Comparison of ENCODE assay signal across 8 cellular contexts in the genomic region with DNA sequence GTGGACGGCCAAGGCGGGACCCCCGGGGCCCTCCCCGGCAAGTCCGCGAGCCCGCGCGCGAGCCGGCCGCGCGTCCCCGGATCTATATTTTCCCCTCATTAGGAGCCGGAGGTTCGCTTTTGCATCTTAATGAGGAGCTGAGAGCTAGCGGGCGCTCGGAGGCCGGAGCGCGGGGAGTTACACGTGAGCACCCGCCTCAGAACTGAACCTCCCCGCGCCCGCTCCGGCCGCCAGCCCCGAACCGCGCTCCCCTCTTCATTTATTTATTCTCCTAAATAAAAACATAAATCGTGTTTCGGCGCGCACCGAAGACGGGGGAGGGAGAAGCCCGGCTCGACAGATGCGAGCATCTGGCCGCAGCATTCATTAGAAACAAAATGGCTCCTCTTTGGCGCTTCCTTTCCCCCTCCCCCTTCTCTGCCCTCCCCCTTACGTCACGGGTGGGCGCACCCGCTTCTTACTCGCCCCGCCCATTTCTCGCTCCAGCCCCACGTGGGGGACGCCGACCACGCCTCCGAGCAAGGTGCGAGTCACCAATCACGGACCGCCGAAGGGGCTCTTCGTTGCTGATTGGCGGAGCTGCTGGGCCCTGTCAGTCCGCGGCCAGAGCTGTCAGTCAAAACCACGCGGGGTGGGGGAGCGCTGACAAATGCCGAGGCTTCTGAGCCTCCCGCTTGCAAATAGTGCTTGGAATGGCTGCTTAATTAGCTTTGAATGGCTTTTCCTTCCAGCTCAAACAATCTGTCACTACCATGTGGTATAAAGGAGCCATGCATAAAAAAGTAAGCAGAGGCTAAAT. TPM values are rescaled to one million over a fixed set of nuclear protein-coding genes. Genes with fewer than 3 reads are reported as not detected.
DNase-seq lines count a peak whose midpoint lies in the region; ATAC-seq, FAIRE-seq and TF ChIP-seq lines count a peak whose summit lies in the region.

No MANE protein-coding gene starts in this region.

- H4K20me1 ChIP-seq in astrocyte (ENCODE audit: insufficient read depth, low read length): peaks cover 19% of the 10 kb centered on the region

- peaks cover 24% of the 10 kb centered on the region for H3K27me3 Mint-ChIP-seq in astrocyte (ENCODE audit: low read depth, unreplicated experiment)

- peaks cover 20% of the 10 kb centered on the region for H3K4me1 Mint-ChIP-seq in astrocyte (ENCODE audit: low read depth, unreplicated experiment)

- peak overlapping the region; percentile 78 for H2AFZ ChIP-seq in astrocyte (ENCODE audit: low read depth, low read length)

- under 1% methylated on average over 69 of the region's 69 CpGs for WGBS in right cardiac atrium

- H3K27me3 ChIP-seq in astrocyte (ENCODE audit: insufficient read depth, low read length): peaks cover 12% of the 10 kb centered on the region
- H3K27me3 ChIP-seq in right cardiac atrium (ENCODE audit: control insufficient read depth, insufficient read depth): no peaks in the 10 kb centered on the region
- H3K27me3 ChIP-seq in uterus: no peaks in the 10 kb centered on the region

- peak; percentile 95 to 97 for TF ChIP-seq POLR2A in uterus (IDR thresholded peaks at IDR 0.05)

- H3K27ac ChIP-seq in astrocyte (ENCODE audit: low read depth, low read length) (peak overlapping the region; percentile 82), right cardiac atrium (ENCODE audit: low read length) (peak overlapping the region; percentile 92), uterus (peak overlapping the region; percentile 94 to 99)

- peak overlapping the region; percentile 91 for H3K4me2 ChIP-seq in astrocyte (ENCODE audit: low read length)

- peak overlapping the region; percentile 87 for H3K4me3 Mint-ChIP-seq in astrocyte (ENCODE audit: unreplicated experiment)

- H3K9me3 Mint-ChIP-seq in astrocyte (ENCODE audit: unreplicated experiment): peaks cover 3% of the 10 kb centered on the region

- FAIRE-seq in astrocyte (lab: Jason Lieb, UNC): peak; percentile 92

- H3K4me1 ChIP-seq in astrocyte (ENCODE audit: insufficient read depth, low read length) (peaks cover 27% of the 10 kb centered on the region), right cardiac atrium (ENCODE audit: control insufficient read depth, insufficient read depth, low read length) (peaks cover 10% of the 10 kb centered on the region), uterus (peaks cover 0 to 9% of the 10 kb centered on the region in 2 donors)

- H3K36me3 Mint-ChIP-seq in astrocyte (ENCODE audit: low read depth, unreplicated experiment): peaks cover 2% of the 10 kb centered on the region

- H3K9me3 ChIP-seq in astrocyte (ENCODE audit: insufficient read depth, low read depth, low read length): no peaks in the 10 kb centered on the region
- H3K9me3 ChIP-seq in right cardiac atrium (ENCODE audit: control insufficient read depth, low read length): no peaks in the 10 kb centered on the region
- no peaks in the 10 kb centered on the region for H3K9me3 ChIP-seq in uterus

- TF ChIP-seq CTCF in astrocyte (IDR thresholded peaks at IDR 0.05; ENCODE audit: insufficient read depth, low read depth, low read length) (no peak), uterus (IDR thresholded peaks at IDR 0.05) (no peak)

- H3K9ac ChIP-seq in astrocyte (ENCODE audit: low read length): peak overlapping the region; percentile 88

- peak overlapping the region; percentile 89 for H3K27ac Mint-ChIP-seq in astrocyte (ENCODE audit: unreplicated experiment)

- peak; percentile 57 for ATAC-seq in GM18498 (IDR thresholded peaks at IDR 0.05; ENCODE audit: unreplicated experiment)
- peak; percentile 40 for ATAC-seq in HG02943 (IDR thresholded peaks at IDR 0.05; ENCODE audit: low read depth, unreplicated experiment)
- peak; percentile 88 for ATAC-seq in right cardiac atrium

- H3K4me3 ChIP-seq in astrocyte (ENCODE audit: insufficient read depth, low read depth, low read length) (peak overlapping the region; percentile 58), right cardiac atrium (ENCODE audit: low read length) (peak overlapping the region; percentile 64), uterus (peak overlapping the region; percentile 51 to 64)

- DNase-seq in NCI-H1930 (lab: John Stamatoyannopoulos, UW) (peak; percentile 93 to 94), T-helper 22 cell (ENCODE audit: low read depth) (peak; percentile 99), astrocyte (ENCODE audit: low read depth) (peak; percentile 94), right cardiac atrium (peak; percentile 100), pulmonary artery endothelial cell (ENCODE audit: low read depth, low spot score) (peak; percentile 98), uterus (peak; percentile 100)

- H3K36me3 ChIP-seq in astrocyte (ENCODE audit: insufficient read depth, low read length): no peaks in the 10 kb centered on the region
- no peaks in the 10 kb centered on the region for H3K36me3 ChIP-seq in uterus

- peaks cover 31% of the 10 kb centered on the region for H3K79me2 ChIP-seq in astrocyte (ENCODE audit: insufficient read depth, low read length)

- intact Hi-C loops in right cardiac atrium (cut with DNase I) (loop anchor here in 2 of 4 donors (10.0 kb wide), 2 partner anchors 365 to 505 kb away; no protein-coding TSS in a partner anchor), uterus (cut with DNase I; ENCODE audit: low total_unique reads) (loop anchor here (10.0 kb wide), 1 partner anchor 365 kb away; no protein-coding TSS in a partner anchor)

RNA-seq across cellular contexts. Expression of a gene that starts 1.6 kb away (rescaled TPM):
- total RNA-seq in astrocyte: 45.4 and 61.0 TPM in 2 replicates
- total RNA-seq in right cardiac atrium: 10 to 100 TPM; 20.6 to 35.4 (median 27.4) TPM
- polyA plus RNA-seq in right cardiac atrium: 10.7 TPM
- total RNA-seq in pulmonary artery endothelial cell: 25.6 and 27.7 TPM in 2 replicates
- 100 to 1,000 TPM in 1 of 4 donors, 10 to 100 TPM in 2, 1 to 10 TPM in 1; 7.4 to 244 (median 49.4) TPM for total RNA-seq in uterus

Comparison
In these comparisons a context has a peak if more than half of its experiments do, and no peak if none do; other contexts are left out.
1. Peak in every context shown above with its lines: DNase-seq, ATAC-seq, H3K4me3 ChIP-seq and H3K27ac ChIP-seq.